17 cellular contexts compared by ENCODE assay signal in the genomic region with DNA sequence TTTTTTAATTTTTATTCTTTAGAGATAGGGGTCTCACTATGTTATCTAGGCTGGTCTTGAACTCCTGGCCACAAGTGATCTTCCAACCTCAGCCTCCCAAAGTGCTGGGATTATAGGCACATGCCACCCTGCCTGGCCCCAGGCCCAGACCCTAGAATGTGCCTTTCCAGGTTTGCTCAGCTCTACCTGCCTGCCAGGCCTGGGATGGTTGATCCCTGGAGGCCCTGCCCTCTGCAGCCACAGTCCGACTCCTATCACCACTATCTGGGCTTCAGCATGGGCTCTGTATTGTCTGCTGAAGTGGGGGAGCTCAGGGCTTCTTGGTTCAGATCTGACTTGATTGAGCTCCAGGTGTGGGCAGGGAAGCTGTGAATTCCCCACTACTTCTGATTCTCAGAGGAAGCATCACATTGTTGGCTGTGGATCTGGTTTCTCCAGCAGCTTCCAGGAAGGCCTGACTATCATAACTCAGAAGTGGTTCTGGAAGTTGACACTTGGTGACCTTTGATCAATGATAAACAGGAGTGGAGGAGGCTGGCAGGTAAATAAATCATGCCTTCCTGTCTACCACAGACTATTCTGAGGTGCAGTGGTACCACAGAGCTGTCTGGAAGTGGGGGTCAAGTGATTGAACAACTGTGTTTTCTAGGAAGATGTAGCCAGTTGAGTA.
"Had no signal": no experiment of that assay in that cellular context is flagged by ENCODE, and none has a peak within 500 bp of the region (broad histone marks: within the 10 kb centered on the region; RNA-seq: fewer than 3 reads in every experiment).

No MANE protein-coding gene starts in this region.

- DNase-seq: activated gamma-delta T cell treated with Interleukin-2 at 50 U/mL for 16 hours; activated T-cell treated with anti-CD3 and anti-CD28 coated beads, Interleukin-2, amount 50 U/mL, for 1 hour; aorta; dorsolateral prefrontal cortex; esophagus squamous epithelium; gastrocnemius medialis; hypothalamus; naive B cell; occipital lobe; retina; sigmoid colon; stimulated activated CD4-positive, alpha-beta T cell treated with anti-CD3 and anti-CD28 coated beads, Interleukin-4, amount 100 ng/mL, for 1 hour; stimulated activated naive CD4-positive, alpha-beta T cell treated with Interleukin-2 at 50 U/mL for 16 hours; T-helper 9 cell; thyroid gland had no signal

- FAIRE-seq: colon had no signal

- ATAC-seq: gastrocnemius medialis, WTC11 had no signal

- H3K4me3 ChIP-seq: dorsolateral prefrontal cortex, esophagus squamous epithelium, gastrocnemius medialis, sigmoid colon, thyroid gland had no signal

- H3K36me3 ChIP-seq: esophagus squamous epithelium, gastrocnemius medialis, sigmoid colon, thyroid gland had no signal

- H3K4me1 ChIP-seq: esophagus squamous epithelium, gastrocnemius medialis, sigmoid colon, thyroid gland had no signal

- H3K27ac ChIP-seq: dorsolateral prefrontal cortex, esophagus squamous epithelium, gastrocnemius medialis, sigmoid colon, thyroid gland had no signal

- H3K9me3 ChIP-seq: esophagus squamous epithelium, gastrocnemius medialis, sigmoid colon, thyroid gland had no signal

- H3K27me3 ChIP-seq: dorsolateral prefrontal cortex, esophagus squamous epithelium, gastrocnemius medialis, sigmoid colon, thyroid gland had no signal
